ENCODE assay signal across 17 cellular contexts in genomic region chr5:62742214-62742613, GRCh38.
"Had no signal": no experiment of that assay in that cellular context is flagged by ENCODE, and none has a peak within 500 bp of the region (broad histone marks: within the 10 kb centered on the region; RNA-seq: fewer than 3 reads in every experiment).

No MANE protein-coding gene starts in this region.

- ATAC-seq: natural killer cell, pancreas, WTC11 had no signal

- H3K4me1 Mint-ChIP-seq: natural killer cell, WTC11 had no signal

- H3K27me3 Mint-ChIP-seq: activated naive CD8-positive, alpha-beta T cell; dendritic cell treated with granulocyte-macrophage colony-stimulating factor and Interleukin-4, amounts not matched to agents 40 ng/mL and 50 ng/mL, for 4 days had no signal

- H3K4me3 ChIP-seq: pancreas, sigmoid colon had no signal

- H3K4me1 ChIP-seq: pancreas, sigmoid colon had no signal

- H3K36me3 Mint-ChIP-seq: activated CD4-positive, alpha-beta memory T cell treated with anti-CD3 and anti-CD28 coated beads for 36 hours; activated naive CD8-positive, alpha-beta T cell; natural killer cell; WTC11 had no signal

- H3K4me3 Mint-ChIP-seq: activated CD4-positive, alpha-beta memory T cell treated with anti-CD3 and anti-CD28 coated beads for 36 hours; activated naive CD8-positive, alpha-beta T cell; activated T-helper 1 cell treated with anti-CD3 and anti-CD28 coated beads, Interleukin-12 subunit alpha, Interleukin-12 subunit beta, Interleukin-2, Interleukin-4 antibody, amounts not matched to agents 30 ng/mL and 10 ng/mL and 1 ng/mL, durations not matched to agents 14 hours and 24 hours and 36 hours; dendritic cell treated with granulocyte-macrophage colony-stimulating factor and Interleukin-4, amounts not matched to agents 40 ng/mL and 50 ng/mL, for 4 days; natural killer cell; T-helper 2 cell treated with Interferon-gamma antibody and Interleukin-4, amounts not matched to agents 5 μg/mL and 100 μg/mL, for 36 hours; WTC11 had no signal

- H3K36me3 ChIP-seq: neutrophil, pancreas, sigmoid colon had no signal

- H3K27ac Mint-ChIP-seq: activated CD4-positive, alpha-beta memory T cell treated with anti-CD3 and anti-CD28 coated beads for 36 hours; activated naive CD8-positive, alpha-beta T cell; activated T-helper 1 cell treated with anti-CD3 and anti-CD28 coated beads, Interleukin-12 subunit alpha, Interleukin-12 subunit beta, Interleukin-2, Interleukin-4 antibody, amounts not matched to agents 30 ng/mL and 10 ng/mL and 1 ng/mL, durations not matched to agents 14 hours and 24 hours and 36 hours; dendritic cell treated with granulocyte-macrophage colony-stimulating factor and Interleukin-4, amounts not matched to agents 40 ng/mL and 50 ng/mL, for 4 days; natural killer cell; T-helper 2 cell treated with Interferon-gamma antibody and Interleukin-4, amounts not matched to agents 5 μg/mL and 100 μg/mL, for 36 hours; WTC11 had no signal

- H3K9me3 Mint-ChIP-seq: activated CD4-positive, alpha-beta memory T cell treated with anti-CD3 and anti-CD28 coated beads for 36 hours; activated T-helper 1 cell treated with anti-CD3 and anti-CD28 coated beads, Interleukin-12 subunit alpha, Interleukin-12 subunit beta, Interleukin-2, Interleukin-4 antibody, amounts not matched to agents 30 ng/mL and 10 ng/mL and 1 ng/mL, durations not matched to agents 14 hours and 24 hours and 36 hours; dendritic cell treated with granulocyte-macrophage colony-stimulating factor and Interleukin-4, amounts not matched to agents 40 ng/mL and 50 ng/mL, for 4 days; T-helper 2 cell treated with Interferon-gamma antibody and Interleukin-4, amounts not matched to agents 5 μg/mL and 100 μg/mL, for 36 hours had no signal

- DNase-seq: activated CD4-positive, alpha-beta memory T cell treated with anti-CD3 and anti-CD28 coated beads for 36 hours; activated CD4-positive, alpha-beta T cell treated with anti-CD3 and anti-CD28 coated beads for 4 hours; activated gamma-delta T cell treated with Interleukin-2 at 50 U/mL for 16 hours; activated T-cell treated with anti-CD3 and anti-CD28 coated beads for 4 hours; amniotic stem cell; effector memory CD4-positive, alpha-beta T cell; mesenchymal stem cell; natural killer cell; pancreas; sigmoid colon; stimulated activated naive CD4-positive, alpha-beta T cell had no signal

- H3K9me3 ChIP-seq: neutrophil, pancreas, sigmoid colon had no signal

- H3K27me3 ChIP-seq: neutrophil, pancreas, sigmoid colon had no signal
